8 cellular contexts compared by ENCODE assay signal in the genomic region with DNA sequence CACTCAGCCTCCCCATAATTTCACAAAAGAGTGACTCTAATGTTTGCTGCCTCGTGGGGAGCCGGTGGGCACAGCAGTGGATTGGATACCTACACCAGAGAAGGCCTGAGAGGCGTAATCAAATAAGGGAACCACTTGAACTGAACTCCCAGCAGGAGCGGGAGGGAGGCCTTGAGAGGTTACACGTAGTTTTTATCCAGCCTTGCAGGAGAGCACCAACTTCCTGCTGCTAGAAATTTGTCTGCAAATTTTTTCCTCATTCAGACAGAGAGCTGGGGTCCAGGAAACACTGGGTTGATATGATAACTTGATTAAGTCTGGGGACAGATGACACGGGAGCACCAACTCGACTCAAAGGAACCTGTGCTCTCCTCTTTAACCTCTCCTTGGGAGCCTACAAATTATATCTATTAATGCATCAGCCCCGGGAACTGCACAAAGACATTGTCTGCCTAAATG.
DNase-seq lines count a peak whose midpoint lies in the region; ATAC-seq, FAIRE-seq and TF ChIP-seq lines count a peak whose summit lies in the region.

No MANE protein-coding gene starts in this region.

- no peak overlapping the region for H2AFZ ChIP-seq in SK-N-SH (ENCODE audit: low read depth)
- H2AFZ ChIP-seq in HepG2 (ENCODE audit: low read length), result no peak overlapping the region

- in situ Hi-C loops in HepG2 (cut with HindIII; ENCODE audit: extremely low pct_ligation_motif_present, low pct_unique_long_range_greater_than_20kb), result no loop called here

- H3K4me3 Mint-ChIP-seq in chondrocyte (ENCODE audit: unreplicated experiment), result no peak overlapping the region

- H4K20me1 ChIP-seq in SK-N-SH (ENCODE audit: insufficient read depth) (no peaks in the 10 kb centered on the region), HepG2 (ENCODE audit: insufficient read depth, low read length) (no peaks in the 10 kb centered on the region)

- H3K36me3 Mint-ChIP-seq in chondrocyte (ENCODE audit: low read depth), result no peaks in the 10 kb centered on the region

- no peaks in the 10 kb centered on the region for H3K9me2 ChIP-seq in SK-N-SH

- H3K4me2 ChIP-seq in SK-N-SH (no peak overlapping the region), HepG2 (ENCODE audit: low read depth, low read length) (no peak overlapping the region)

- no peak; the same call in 1 of the 2 replicates for TF ChIP-seq RAD21 in SK-N-SH (IDR thresholded peaks at IDR 0.05; ENCODE audit: low read length)
- TF ChIP-seq RAD21 in HepG2 (CRISPR knock-in tag; IDR thresholded peaks at IDR 0.05), result no peak

- H3K79me2 ChIP-seq in SK-N-SH (ENCODE audit: insufficient read depth), result no peaks in the 10 kb centered on the region
- H3K79me2 ChIP-seq in HepG2 (ENCODE audit: insufficient read depth, low read length), result no peaks in the 10 kb centered on the region

- no peaks in the 10 kb centered on the region for H3F3A ChIP-seq in SK-N-SH (replicated peaks; ENCODE audit: insufficient read depth)

- H3K4me1 ChIP-seq in SK-N-SH (ENCODE audit: control insufficient read depth in 1 of 2, insufficient read depth in 2 of 2, low read depth in 1 of 2, low read length in 1 of 2) (peaks cover 0 to 14% of the 10 kb centered on the region in 2 experiments; a peak in 1 of 4 replicates), HepG2 (ENCODE audit: insufficient read depth, low read length) (no peaks in the 10 kb centered on the region)

- intact Hi-C loops in HepG2 (cut with micrococcal nuclease; ENCODE audit: unreplicated experiment), result no loop called here

- no peak for TF ChIP-seq POLR2A in HepG2 (IDR thresholded peaks at IDR 0.05; ENCODE audit: insufficient read depth in 1 of 2, low read depth in 2 of 2, low read length in 2 of 2)

- H3K27me3 ChIP-seq in SK-N-SH (ENCODE audit: insufficient read depth), result no peaks in the 10 kb centered on the region
- peaks cover 3 to 38% of the 10 kb centered on the region in 2 experiments; a peak in 4 of 5 replicates for H3K27me3 ChIP-seq in HepG2 (ENCODE audit: control insufficient read depth in 1 of 2, insufficient read depth in 2 of 2, low read length in 2 of 2)

- no peaks in the 10 kb centered on the region for H3K36me3 ChIP-seq in SK-N-SH (replicated peaks in 1 of 2; ENCODE audit: control insufficient read depth in 1 of 2, insufficient read depth in 2 of 2, low read length in 1 of 2)
- no peaks in the 10 kb centered on the region for H3K36me3 ChIP-seq in HepG2 (replicated peaks in 1 of 2; ENCODE audit: control insufficient read depth in 1 of 2, insufficient read depth in 2 of 2, low read length in 2 of 2)

- H3K9ac ChIP-seq in SK-N-SH (no peak overlapping the region), HepG2 (ENCODE audit: insufficient read depth, low read depth, low read length) (no peak overlapping the region)

- peak; percentile 86 for DNase-seq in DMS53 (lab: John Stamatoyannopoulos, UW)
- peak; percentile 36 for DNase-seq in NCI-H1105 (lab: John Stamatoyannopoulos, UW)
- DNase-seq in SK-N-SH, result peak; percentile 76
- DNase-seq in HepG2 (ENCODE audit: low spot score), result no peak
- no peak for DNase-seq in T1000 (lab: John Stamatoyannopoulos, UW)
- DNase-seq in T-helper 9 cell, result no peak
- no peak for DNase-seq in chondrocyte (ENCODE audit: low spot score)

- H3K9me3 ChIP-seq in SK-N-SH (no peaks in the 10 kb centered on the region), HepG2 (ENCODE audit: low read length) (no peaks in the 10 kb centered on the region)

- H3K4me3 ChIP-seq in SK-N-SH (ENCODE audit: low read depth in 2 of 2, low read length in 1 of 2), result no peak overlapping the region
- H3K4me3 ChIP-seq in HepG2 (replicated peaks in 1 of 3; ENCODE audit: insufficient read depth in 1 of 3, low read depth in 2 of 3, low read length in 3 of 3), result no peak overlapping the region

- H3K27ac ChIP-seq in SK-N-SH (ENCODE audit: low read depth in 2 of 2, low read length in 1 of 2) (peak overlapping the region in 1 of 2 experiments; percentile 67; a peak in 2 of 4 replicates), HepG2 (ENCODE audit: extremely low read length, insufficient read depth, low read length) (no peak overlapping the region)

- TF ChIP-seq CTCF in SK-N-SH (IDR thresholded peaks at IDR 0.05) (no peak), HepG2 (CRISPR knock-in tag; IDR thresholded peaks at IDR 0.05) (no peak), chondrocyte (IDR thresholded peaks at IDR 0.05) (no peak)

- FAIRE-seq in HepG2 (lab: Jason Lieb, UNC), result no peak

- peaks cover 45% of the 10 kb centered on the region for H3K27me3 Mint-ChIP-seq in chondrocyte (ENCODE audit: low read depth)

- WGBS in SK-N-SH (ENCODE audit: low lambda C conversion rate), result 66% methylated on average over 8 of the region's 8 CpGs
- WGBS in HepG2 (ENCODE audit: low lambda C conversion rate), result 23% methylated on average over 5 of the region's 8 CpGs

- no peaks in the 10 kb centered on the region for H3K9me3 Mint-ChIP-seq in chondrocyte (ENCODE audit: low read depth)

- H3K27ac Mint-ChIP-seq in chondrocyte (ENCODE audit: unreplicated experiment), result no peak overlapping the region

- H3K4me1 Mint-ChIP-seq in chondrocyte (ENCODE audit: low read depth), result peaks cover 8% of the 10 kb centered on the region

- TF ChIP-seq EP300 in SK-N-SH (IDR thresholded peaks at IDR 0.05; ENCODE audit: borderline replicate concordance in 1 of 2, low read depth in 1 of 2, low read length in 1 of 2) (no peak), HepG2 (IDR thresholded peaks at IDR 0.05; ENCODE audit: low read depth in 2 of 2, low read length in 2 of 2) (no peak), HepG2 (CRISPR knock-in tag; IDR thresholded peaks at IDR 0.05; ENCODE audit: borderline replicate concordance) (no peak)

- POLR2A ChIA-PET in SK-N-SH (lab: Yijun Ruan, JAX), result interaction anchor here (0.7 kb wide), 1 partner anchor 11 kb away, joined by 4 read pairs; no protein-coding TSS in a partner anchor
- POLR2A ChIA-PET in HepG2 (lab: Yijun Ruan, JAX), result no interaction called here

- no TSS peak for BruUV-seq in HepG2 (replicated peaks; lab: Mats Ljungman, UMichigan)

- no peak for ATAC-seq in HepG2
- no peak for ATAC-seq in HG02884 (IDR thresholded peaks at IDR 0.05; ENCODE audit: unreplicated experiment)

- CTCF ChIA-PET in SK-N-SH (lab: Yijun Ruan, JAX), result no interaction called here
- CTCF ChIA-PET in HepG2 (lab: Yijun Ruan, JAX; ENCODE audit: low intra/inter-chr PET ratio, low total read pairs), result no interaction called here

TF ChIP-seq in SK-N-SH, 30 proteins besides CTCF, POLR2A, EP300 and RAD21:
- TF ChIP-seq GABPA (IDR thresholded peaks at IDR 0.05; ENCODE audit: low read depth), result peak; percentile 34; the same call in 1 of the 2 replicates
- TF ChIP-seq CHD2 (IDR thresholded peaks at IDR 0.05; ENCODE audit: low read length, partially characterized antibody), result no peak

TF ChIP-seq in HepG2, 621 proteins besides CTCF, POLR2A, EP300 and RAD21:
- TF ChIP-seq BRCA1 (CRISPR knock-in tag; IDR thresholded peaks at IDR 0.05), result no peak
- no peak for TF ChIP-seq GABPA (IDR thresholded peaks at IDR 0.05; ENCODE audit: low read depth, low read length)
- TF ChIP-seq GABPA (CRISPR knock-in tag; IDR thresholded peaks at IDR 0.05; ENCODE audit: low read depth), result peak; percentile 73
- TF ChIP-seq GABPB1 (CRISPR knock-in tag; IDR thresholded peaks at IDR 0.05), result peak; percentile 34; the same call in 1 of the 2 replicates

Comparison
In these comparisons a context has a peak if more than half of its experiments do, and no peak if none do; other contexts are left out.
1. DNase-seq: peak in DMS53 (single experiment), NCI-H1105 (single experiment) and SK-N-SH (single experiment); none in HepG2 (single experiment), T1000 (single experiment), T-helper 9 cell (single experiment) and chondrocyte (single experiment).